11 cellular contexts compared by ENCODE assay signal in genomic region chr15:85704720-85705119, GRCh38.
A peak's percentile ranks its signal among the peaks of the same experiment; 100 is the strongest.
DNase-seq lines count a peak whose midpoint lies in the region; ATAC-seq and TF ChIP-seq lines count a peak whose summit lies in the region.
"Had no signal": no experiment of that assay in that cellular context is flagged by ENCODE, and none has a peak within 500 bp of the region (broad histone marks: within the 10 kb centered on the region; RNA-seq: fewer than 3 reads in every experiment).

No MANE protein-coding gene starts in this region.

- H3K4me3 Mint-ChIP-seq in activated T-helper 17 cell treated with anti-CD3 and anti-CD28 coated beads, Interleukin-2, amount 50 U/mL, for 72 hours: peak overlapping the region; percentile 86
- H3K4me3 Mint-ChIP-seq: H9, neural crest cell had no signal

- H3K27me3 Mint-ChIP-seq in activated T-helper 17 cell treated with anti-CD3 and anti-CD28 coated beads, Interleukin-2, amount 50 U/mL, for 72 hours: no peaks in the 10 kb centered on the region

- 78% methylated on average over 2 of the region's 2 CpGs for WGBS in right lobe of liver (ENCODE audit: insufficient coverage, low coverage, low lambda C conversion rate, missing lambda C conversion rate)

- H3K27ac ChIP-seq in right lobe of liver: peak overlapping the region in 2 of 3 donors; percentile 24 to 49
- H3K27ac ChIP-seq: 22Rv1 had no signal

- peaks cover 0 to under 1% (median 0%) of the 10 kb centered on the region in 4 donors for H3K36me3 ChIP-seq in right lobe of liver

- peaks cover 0 to 34% (median 12%) of the 10 kb centered on the region in 4 donors for H3K4me1 ChIP-seq in right lobe of liver

- no peak for TF ChIP-seq CTCF in right lobe of liver (IDR thresholded peaks at IDR 0.05)

- peak; percentile 17 for ATAC-seq in activated T-helper 17 cell treated with anti-CD3 and anti-CD28 coated beads, Interleukin-2, amount 50 U/mL, for 72 hours (replicated peaks)
- ATAC-seq in right lobe of liver: no peak
- no peak for ATAC-seq in HG02938 (IDR thresholded peaks at IDR 0.05; ENCODE audit: unreplicated experiment)
- ATAC-seq in GM19328 (IDR thresholded peaks at IDR 0.05; ENCODE audit: unreplicated experiment): no peak
- ATAC-seq in HG02623 (IDR thresholded peaks at IDR 0.05; ENCODE audit: unreplicated experiment): no peak

- H3K36me3 Mint-ChIP-seq in activated T-helper 17 cell treated with anti-CD3 and anti-CD28 coated beads, Interleukin-2, amount 50 U/mL, for 72 hours (ENCODE audit: low read depth): peaks cover 81% of the 10 kb centered on the region

- H3K9me3 Mint-ChIP-seq in activated T-helper 17 cell treated with anti-CD3 and anti-CD28 coated beads, Interleukin-2, amount 50 U/mL, for 72 hours: no peaks in the 10 kb centered on the region
- H3K9me3 Mint-ChIP-seq: H9, neural crest cell had no signal

- DNase-seq in NCI-H2107 treated with DMSO at 0.1 percent for 48 hours (lab: John Stamatoyannopoulos, UW; ENCODE audit: unreplicated experiment) (peak; percentile 0), NCI-H2107 (lab: John Stamatoyannopoulos, UW) (no peak), right lobe of liver (no peak), stromal cell of bone marrow (ENCODE audit: low read depth) (peak; percentile 47)
- DNase-seq: H9 had no signal

- TF ChIP-seq POLR2A in right lobe of liver (IDR thresholded peaks at IDR 0.05): no peak

- H3K27me3 ChIP-seq in right lobe of liver: no peaks in the 10 kb centered on the region

- H3K9me3 ChIP-seq in right lobe of liver: no peaks in the 10 kb centered on the region

- peaks cover 59% of the 10 kb centered on the region for H3K4me1 Mint-ChIP-seq in activated T-helper 17 cell treated with anti-CD3 and anti-CD28 coated beads, Interleukin-2, amount 50 U/mL, for 72 hours

- H3K4me3 ChIP-seq in right lobe of liver: no peak overlapping the region

- intact Hi-C loops in right lobe of liver (cut with DNase I): no loop called here

- H3K27ac Mint-ChIP-seq in activated T-helper 17 cell treated with anti-CD3 and anti-CD28 coated beads, Interleukin-2, amount 50 U/mL, for 72 hours: peak overlapping the region; percentile 98
- H3K27ac Mint-ChIP-seq: H9 had no signal

Comparison
In these comparisons a context has a peak if more than half of its experiments do, and no peak if none do; other contexts are left out.
1. DNase-seq: peak in NCI-H2107 treated with DMSO at 0.1 percent for 48 hours (single experiment) and stromal cell of bone marrow (single experiment); none in NCI-H2107 (single experiment) and right lobe of liver (0 of 3).